ENCODE assay signal across 8 cellular contexts in the genomic region with DNA sequence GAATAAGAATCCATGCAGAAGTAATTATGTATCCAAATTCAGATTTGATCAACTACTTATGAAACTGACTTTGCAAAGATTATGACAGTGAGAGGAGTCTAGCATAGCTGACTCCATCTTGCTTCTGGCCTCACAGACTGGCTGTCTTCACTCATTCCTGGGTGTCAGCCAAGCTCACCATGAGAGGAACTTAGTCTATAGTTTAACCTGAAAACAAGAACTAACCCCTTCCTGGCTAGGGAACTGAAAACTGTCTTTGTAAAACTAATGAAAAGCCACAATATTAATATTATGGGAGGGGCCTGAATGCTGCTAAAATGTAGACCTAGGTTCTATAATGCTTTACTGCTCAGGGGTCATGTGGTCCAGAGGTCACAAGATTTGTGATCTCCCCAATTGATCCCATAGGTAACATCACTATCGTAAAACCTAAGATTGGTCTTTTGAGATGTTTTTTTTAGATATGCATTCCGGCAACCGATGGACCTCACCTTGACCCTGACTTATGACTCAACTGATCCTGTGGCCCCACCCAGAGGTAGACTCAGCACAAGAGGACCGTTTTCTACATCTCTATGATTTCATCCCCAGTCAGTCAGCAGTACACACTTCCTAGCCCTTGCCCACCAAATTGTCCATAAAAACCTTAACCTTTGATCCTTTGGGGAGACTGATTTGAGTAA. TPM values are rescaled to one million over a fixed set of nuclear protein-coding genes. Genes with fewer than 3 reads are reported as not detected.
A peak's percentile ranks its signal among the peaks of the same experiment; 100 is the strongest.
DNase-seq lines count a peak whose midpoint lies in the region; ATAC-seq, FAIRE-seq and TF ChIP-seq lines count a peak whose summit lies in the region.

No MANE protein-coding gene starts in this region.

- in situ Hi-C loops in KBM-7 (cut with MboI; ENCODE audit: low pct_unique_long_range_greater_than_20kb, low sequenced_read_pairs) (no loop called here), HepG2 (cut with HindIII; ENCODE audit: extremely low pct_ligation_motif_present, low pct_unique_long_range_greater_than_20kb) (no loop called here)

- TF ChIP-seq EP300 in HepG2 (IDR thresholded peaks at IDR 0.05; ENCODE audit: low read depth in 2 of 2, low read length in 2 of 2): no peak
- no peak for TF ChIP-seq EP300 in HepG2 (CRISPR knock-in tag; IDR thresholded peaks at IDR 0.05; ENCODE audit: borderline replicate concordance)

- no peak overlapping the region for H3K4me2 ChIP-seq in HepG2 (ENCODE audit: low read depth, low read length)

- peaks cover 18% of the 10 kb centered on the region for H3K4me1 ChIP-seq in HepG2 (ENCODE audit: insufficient read depth, low read length)

- FAIRE-seq in HepG2 (lab: Jason Lieb, UNC): no peak

- TF ChIP-seq CTCF in HepG2 (CRISPR knock-in tag; IDR thresholded peaks at IDR 0.05): peak; percentile 38

- WGBS in HepG2 (ENCODE audit: low lambda C conversion rate): 61% methylated on average over 4 of the region's 4 CpGs

- H3K9me3 ChIP-seq in HepG2 (ENCODE audit: low read length): no peaks in the 10 kb centered on the region

- no peak overlapping the region for H2AFZ ChIP-seq in HepG2 (ENCODE audit: low read length)

- no peak for TF ChIP-seq RAD21 in HepG2 (CRISPR knock-in tag; IDR thresholded peaks at IDR 0.05)

- H3K9ac ChIP-seq in HepG2 (ENCODE audit: insufficient read depth, low read depth, low read length): no peak overlapping the region

- H3K27ac ChIP-seq in HepG2 (ENCODE audit: extremely low read length, insufficient read depth, low read length): no peak overlapping the region

- BruUV-seq in HepG2 (replicated peaks; lab: Mats Ljungman, UMichigan): no TSS peak

- POLR2A ChIA-PET in HepG2 (lab: Yijun Ruan, JAX): no interaction called here

- H3K79me2 ChIP-seq in HepG2 (ENCODE audit: insufficient read depth, low read length): no peaks in the 10 kb centered on the region

- H4K20me1 ChIP-seq in HepG2 (ENCODE audit: insufficient read depth, low read length): no peaks in the 10 kb centered on the region

- H3K36me3 ChIP-seq in HepG2 (replicated peaks in 1 of 2; ENCODE audit: control insufficient read depth in 1 of 2, insufficient read depth in 2 of 2, low read length in 2 of 2): no peaks in the 10 kb centered on the region

- no peaks in the 10 kb centered on the region for H3K27me3 ChIP-seq in HepG2 (ENCODE audit: control insufficient read depth in 1 of 2, insufficient read depth in 2 of 2, low read length in 2 of 2)

- no peak for TF ChIP-seq POLR2A in HepG2 (IDR thresholded peaks at IDR 0.05; ENCODE audit: insufficient read depth in 1 of 2, low read depth in 2 of 2, low read length in 2 of 2)

- H3K4me3 ChIP-seq in HepG2 (replicated peaks in 1 of 3; ENCODE audit: insufficient read depth in 1 of 3, low read depth in 2 of 3, low read length in 3 of 3): no peak overlapping the region

- CTCF ChIA-PET in HepG2 (lab: Yijun Ruan, JAX; ENCODE audit: low intra/inter-chr PET ratio, low total read pairs): no interaction called here

- intact Hi-C loops in HepG2 (cut with micrococcal nuclease; ENCODE audit: unreplicated experiment): no loop called here

- peak; percentile 66 for ATAC-seq in GM18861 (IDR thresholded peaks at IDR 0.05; ENCODE audit: unreplicated experiment)
- ATAC-seq in GM21825 (IDR thresholded peaks at IDR 0.05; ENCODE audit: unreplicated experiment): peak; percentile 80
- no peak; the same call in 2 of the 3 replicates for ATAC-seq in HepG2

- DNase-seq in KBM-7 (peak; percentile 7), HepG2 (ENCODE audit: low spot score) (peak; percentile 27), NCI-H82 treated with DMSO at 0.1 percent for 48 hours (lab: John Stamatoyannopoulos, UW; ENCODE audit: unreplicated experiment) (no peak), NCI-H2171 (lab: John Stamatoyannopoulos, UW) (no peak)
- no peak for DNase-seq in stimulated activated CD4-positive, alpha-beta T cell treated with anti-CD3 and anti-CD28 coated beads, Interleukin-2, amount 100 ng/mL, for 48 hours
- DNase-seq in effector CD8-positive, alpha-beta T cell (lab: John Stamatoyannopoulos, UW): no peak

TF ChIP-seq in HepG2, 621 proteins besides CTCF, POLR2A, EP300 and RAD21 (continues in another document):
- peak; percentile 32; the same call in 1 of the 2 replicates for TF ChIP-seq NR2C2 (CRISPR knock-in tag; IDR thresholded peaks at IDR 0.05; ENCODE audit: borderline replicate concordance)
- no peak for TF ChIP-seq YEATS4 (CRISPR knock-in tag; IDR thresholded peaks at IDR 0.05; ENCODE audit: borderline replicate concordance)
- TF ChIP-seq, protein P1, sequence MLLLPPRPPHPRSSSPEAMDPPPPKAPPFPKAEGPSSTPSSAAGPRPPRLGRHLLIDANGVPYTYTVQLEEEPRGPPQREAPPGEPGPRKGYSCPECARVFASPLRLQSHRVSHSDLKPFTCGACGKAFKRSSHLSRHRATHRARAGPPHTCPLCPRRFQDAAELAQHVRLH (CRISPR knock-in tag; IDR thresholded peaks at IDR 0.05; ENCODE audit: borderline replicate concordance, low read depth): no peak
- TF ChIP-seq, protein P2, sequence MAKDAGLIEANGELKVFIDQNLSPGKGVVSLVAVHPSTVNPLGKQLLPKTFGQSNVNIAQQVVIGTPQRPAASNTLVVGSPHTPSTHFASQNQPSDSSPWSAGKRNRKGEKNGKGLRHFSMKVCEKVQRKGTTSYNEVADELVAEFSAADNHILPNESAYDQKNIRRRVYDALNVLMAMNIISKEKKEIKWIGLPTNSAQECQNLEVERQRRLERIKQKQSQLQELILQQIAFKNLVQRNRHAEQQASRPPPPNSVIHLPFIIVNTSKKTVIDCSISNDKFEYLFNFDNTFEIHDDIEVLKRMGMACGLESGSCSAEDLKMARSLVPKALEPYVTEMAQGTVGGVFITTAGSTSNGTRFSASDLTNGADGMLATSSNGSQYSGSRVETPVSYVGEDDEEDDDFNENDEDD (CRISPR knock-in tag; IDR thresholded peaks at IDR 0.05; ENCODE audit: borderline replicate concordance): no peak
- TF ChIP-seq, protein P3, sequence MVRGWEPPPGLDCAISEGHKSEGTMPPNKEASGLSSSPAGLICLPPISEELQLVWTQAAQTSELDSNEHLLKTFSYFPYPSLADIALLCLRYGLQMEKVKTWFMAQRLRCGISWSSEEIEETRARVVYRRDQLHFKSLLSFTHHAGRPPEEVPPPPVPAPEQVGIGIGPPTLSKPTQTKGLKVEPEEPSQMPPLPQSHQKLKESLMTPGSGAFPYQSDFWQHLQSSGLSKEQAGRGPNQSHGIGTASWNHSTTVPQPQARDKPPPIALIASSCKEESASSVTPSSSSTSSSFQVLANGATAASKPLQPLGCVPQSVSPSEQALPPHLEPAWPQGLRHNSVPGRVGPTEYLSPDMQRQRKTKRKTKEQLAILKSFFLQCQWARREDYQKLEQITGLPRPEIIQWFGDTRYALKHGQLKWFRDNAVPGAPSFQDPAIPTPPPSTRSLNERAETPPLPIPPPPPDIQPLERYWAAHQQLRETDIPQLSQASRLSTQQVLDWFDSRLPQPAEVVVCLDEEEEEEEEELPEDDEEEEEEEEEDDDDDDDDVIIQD (CRISPR knock-in tag; IDR thresholded peaks at IDR 0.05; ENCODE audit: low read depth): peak; percentile 91; the same call in 1 of the 2 replicates
- TF ChIP-seq, protein P4, sequence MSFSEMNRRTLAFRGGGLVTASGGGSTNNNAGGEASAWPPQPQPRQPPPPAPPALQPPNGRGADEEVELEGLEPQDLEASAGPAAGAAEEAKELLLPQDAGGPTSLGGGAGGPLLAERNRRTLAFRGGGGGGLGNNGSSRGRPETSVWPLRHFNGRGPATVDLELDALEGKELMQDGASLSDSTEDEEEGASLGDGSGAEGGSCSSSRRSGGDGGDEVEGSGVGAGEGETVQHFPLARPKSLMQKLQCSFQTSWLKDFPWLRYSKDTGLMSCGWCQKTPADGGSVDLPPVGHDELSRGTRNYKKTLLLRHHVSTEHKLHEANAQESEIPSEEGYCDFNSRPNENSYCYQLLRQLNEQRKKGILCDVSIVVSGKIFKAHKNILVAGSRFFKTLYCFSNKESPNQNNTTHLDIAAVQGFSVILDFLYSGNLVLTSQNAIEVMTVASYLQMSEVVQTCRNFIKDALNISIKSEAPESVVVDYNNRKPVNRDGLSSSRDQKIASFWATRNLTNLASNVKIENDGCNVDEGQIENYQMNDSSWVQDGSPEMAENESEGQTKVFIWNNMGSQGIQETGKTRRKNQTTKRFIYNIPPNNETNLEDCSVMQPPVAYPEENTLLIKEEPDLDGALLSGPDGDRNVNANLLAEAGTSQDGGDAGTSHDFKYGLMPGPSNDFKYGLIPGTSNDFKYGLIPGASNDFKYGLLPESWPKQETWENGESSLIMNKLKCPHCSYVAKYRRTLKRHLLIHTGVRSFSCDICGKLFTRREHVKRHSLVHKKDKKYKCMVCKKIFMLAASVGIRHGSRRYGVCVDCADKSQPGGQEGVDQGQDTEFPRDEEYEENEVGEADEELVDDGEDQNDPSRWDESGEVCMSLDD (CRISPR knock-in tag; IDR thresholded peaks at IDR 0.05; ENCODE audit: borderline replicate concordance): no peak
- TF ChIP-seq RORA (CRISPR knock-in tag; IDR thresholded peaks at IDR 0.05): no peak
- peak; percentile 46 for TF ChIP-seq NR2F6 (IDR thresholded peaks at IDR 0.05)
- TF ChIP-seq NR2F6 (CRISPR knock-in tag; IDR thresholded peaks at IDR 0.05): peak; percentile 63; the same call in 1 of the 2 replicates
- TF ChIP-seq HNF4A (CRISPR knock-in tag; IDR thresholded peaks at IDR 0.05): no peak

RNA-seq across cellular contexts. Expression of a gene that starts 55.2 kb away (rescaled TPM):
- total RNA-seq in HepG2 (2016; rRNA removed; fragmentation: Illumina TruSeq; extraction: Trizol): 89.8 and 135 TPM in 2 replicates
- 15.3 and 17.7 TPM in 2 replicates for total RNA-seq in HepG2 (2016; cell fraction: cytosol; rRNA removed; fragmentation: Illumina TruSeq; extraction: Trizol; ENCODE audit: low read depth)
- total RNA-seq in HepG2 (2016; cell fraction: insoluble cytoplasmic fraction; rRNA removed; fragmentation: Illumina TruSeq; extraction: Trizol): 83.4 and 139 TPM in 2 replicates
- 47.8 and 51.7 TPM in 2 replicates for total RNA-seq in HepG2 (2016; cell fraction: membrane; rRNA removed; fragmentation: Illumina TruSeq; extraction: Trizol)
- total RNA-seq in HepG2 (2016; cell fraction: nucleus; rRNA removed; fragmentation: Illumina TruSeq; extraction: Trizol): 170 and 186 TPM in 2 replicates
- polyA plus RNA-seq in HepG2 (2011; rRNA removed): 134 TPM in 2 replicates
- 63.8 and 107 TPM in 2 replicates for polyA plus RNA-seq in HepG2 (2011; cell fraction: cytosol; rRNA removed)
- 45.7 and 54.4 TPM in 2 replicates for polyA plus RNA-seq in HepG2 (2011; cell fraction: nucleus; rRNA removed)
- polyA plus RNA-seq in HepG2 (2012): 194 and 216 TPM in 2 replicates
- polyA plus RNA-seq in HepG2 (2016; cell fraction: cytosol; fragmentation: Illumina TruSeq; extraction: Trizol; ENCODE audit: low read depth): 12.7 and 13.7 TPM in 2 replicates
- 116 and 118 TPM in 2 replicates for polyA plus RNA-seq in HepG2 (2016; cell fraction: insoluble cytoplasmic fraction; fragmentation: Illumina TruSeq; extraction: Trizol; ENCODE audit: low read depth)
- 31.8 and 33.5 TPM in 2 replicates for polyA plus RNA-seq in HepG2 (2016; cell fraction: membrane; fragmentation: Illumina TruSeq; extraction: Trizol; ENCODE audit: low read depth)
- polyA plus RNA-seq in HepG2 (2016; cell fraction: nucleus; fragmentation: Illumina TruSeq; extraction: Trizol; ENCODE audit: insufficient read depth, low read depth): 298 and 311 TPM in 2 replicates
- polyA minus RNA-seq in HepG2 (2011; rRNA and poly(A)+ RNA removed; ENCODE audit: low replicate concordance): 26.2 and 55.9 TPM in 2 replicates
- polyA minus RNA-seq in HepG2 (2011; cell fraction: cytosol; rRNA and poly(A)+ RNA removed): 118 and 143 TPM in 2 replicates
- polyA minus RNA-seq in HepG2 (2011; cell fraction: nucleus; rRNA and poly(A)+ RNA removed): 93.7 and 117 TPM in 2 replicates

Comparison
In these comparisons a context has a peak if more than half of its experiments do, and no peak if none do; other contexts are left out.
1. DNase-seq: peak in KBM-7 (single experiment) and HepG2 (single experiment); none in stimulated activated CD4-positive, alpha-beta T cell treated with anti-CD3 and anti-CD28 coated beads, Interleukin-2, amount 100 ng/mL, for 48 hours (0 of 2), NCI-H82 treated with DMSO at 0.1 percent for 48 hours (single experiment), NCI-H2171 (single experiment) and effector CD8-positive, alpha-beta T cell (single experiment).